1 cellular context compared by ENCODE assay signal in the genomic region with DNA sequence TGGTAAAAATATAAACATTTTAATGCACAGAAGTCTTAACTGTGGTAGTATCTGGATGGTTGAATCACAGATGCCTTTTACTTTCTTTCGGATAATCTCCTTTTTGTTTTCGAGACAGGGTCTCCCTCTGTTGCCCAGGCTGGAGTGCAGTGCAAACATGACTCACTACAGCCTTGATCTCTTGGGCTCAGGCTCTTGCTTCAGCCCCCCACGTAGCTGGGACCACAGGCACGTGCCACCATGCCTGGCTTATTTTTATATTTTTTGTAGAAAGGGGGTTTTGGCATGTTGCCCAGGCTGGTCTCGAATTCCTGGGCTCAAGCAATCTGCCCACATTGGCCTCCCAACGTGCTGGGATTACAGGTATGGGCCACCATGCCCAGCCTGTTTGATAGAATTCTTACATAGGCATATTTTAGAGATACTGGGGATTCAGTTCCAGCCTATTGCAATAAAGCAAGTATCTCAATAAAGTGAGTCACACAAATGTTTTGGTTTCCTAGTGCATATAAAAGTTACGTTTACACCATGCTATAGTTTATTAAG.
A peak's percentile ranks its signal among the peaks of the same experiment; 100 is the strongest.
TF ChIP-seq lines count a peak whose summit lies in the region.

No MANE protein-coding gene starts in this region.

TF ChIP-seq in HepG2, 621 proteins besides CTCF, POLR2A, EP300 and RAD21 (continued from another document and continues in another):
- TF ChIP-seq, protein P1, sequence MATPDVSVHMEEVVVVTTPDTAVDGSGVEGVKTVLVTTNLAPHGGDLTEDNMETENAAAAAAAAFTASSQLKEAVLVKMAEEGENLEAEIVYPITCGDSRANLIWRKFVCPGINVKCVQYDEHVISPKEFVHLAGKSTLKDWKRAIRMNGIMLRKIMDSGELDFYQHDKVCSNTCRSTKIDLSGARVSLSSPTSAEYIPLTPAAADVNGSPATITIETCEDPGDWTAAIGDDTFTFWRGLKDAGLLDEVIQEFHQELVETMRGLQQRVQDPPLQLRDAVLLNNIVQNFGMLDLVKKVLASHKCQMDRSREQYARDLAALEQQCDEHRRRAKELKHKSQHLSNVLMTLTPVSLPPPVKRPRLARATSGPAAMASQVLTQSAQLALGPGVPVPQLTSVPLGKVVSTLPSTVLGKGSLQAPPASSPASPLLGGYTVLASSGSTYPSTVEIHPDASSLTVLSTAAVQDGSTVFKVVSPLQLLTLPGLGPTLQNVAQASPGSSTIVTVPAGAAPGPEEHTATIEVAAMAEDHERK (CRISPR knock-in tag; IDR thresholded peaks at IDR 0.05; ENCODE audit: low read depth) = no peak
- TF ChIP-seq HOXA3 (CRISPR knock-in tag; IDR thresholded peaks at IDR 0.05) (0 out of 2 replicates have a peak, but pooled peaks have one; percentile 18), ARNTL (CRISPR knock-in tag; IDR thresholded peaks at IDR 0.05) (0 out of 2 replicates have a peak, but pooled peaks have one; percentile 46), FOXK2 (IDR thresholded peaks at IDR 0.05) (no peak), HOXA7 (CRISPR knock-in tag; IDR thresholded peaks at IDR 0.05) (no peak), SCMH1 (CRISPR knock-in tag; IDR thresholded peaks at IDR 0.05; ENCODE audit: borderline replicate concordance) (no peak), ZNF282 (IDR thresholded peaks at IDR 0.05; ENCODE audit: partially characterized antibody) (no peak), MED13 (CRISPR knock-in tag; IDR thresholded peaks at IDR 0.05) (no peak), ATF1 (CRISPR knock-in tag; IDR thresholded peaks at IDR 0.05) (no peak), MLX (CRISPR knock-in tag; IDR thresholded peaks at IDR 0.05) (0 out of 2 replicates have a peak, but pooled peaks have one; percentile 35), SNAI1 (CRISPR knock-in tag; IDR thresholded peaks at IDR 0.05; ENCODE audit: borderline replicate concordance) (no peak), RFX3 (CRISPR knock-in tag; IDR thresholded peaks at IDR 0.05) (no peak), PHF20 (CRISPR knock-in tag; IDR thresholded peaks at IDR 0.05) (no peak), TEAD3 (CRISPR knock-in tag; optimal IDR thresholded peaks at IDR 0.05; ENCODE audit: borderline replicate concordance) (peak; percentile 30), ONECUT2 (CRISPR knock-in tag; IDR thresholded peaks at IDR 0.05) (no peak), ZNF326 (CRISPR knock-in tag; IDR thresholded peaks at IDR 0.05; ENCODE audit: borderline replicate concordance) (no peak), ZSCAN9 (CRISPR knock-in tag; IDR thresholded peaks at IDR 0.05; ENCODE audit: borderline replicate concordance) (no peak), SSRP1 (CRISPR knock-in tag; IDR thresholded peaks at IDR 0.05) (no peak), SMAD3 (CRISPR knock-in tag; IDR thresholded peaks at IDR 0.05) (no peak)
- TF ChIP-seq, protein P2, sequence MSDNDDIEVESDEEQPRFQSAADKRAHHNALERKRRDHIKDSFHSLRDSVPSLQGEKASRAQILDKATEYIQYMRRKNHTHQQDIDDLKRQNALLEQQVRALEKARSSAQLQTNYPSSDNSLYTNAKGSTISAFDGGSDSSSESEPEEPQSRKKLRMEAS (IDR thresholded peaks at IDR 0.05) = peak; percentile 26; the same call in 1 of the 2 replicates
- TF ChIP-seq, protein P3, sequence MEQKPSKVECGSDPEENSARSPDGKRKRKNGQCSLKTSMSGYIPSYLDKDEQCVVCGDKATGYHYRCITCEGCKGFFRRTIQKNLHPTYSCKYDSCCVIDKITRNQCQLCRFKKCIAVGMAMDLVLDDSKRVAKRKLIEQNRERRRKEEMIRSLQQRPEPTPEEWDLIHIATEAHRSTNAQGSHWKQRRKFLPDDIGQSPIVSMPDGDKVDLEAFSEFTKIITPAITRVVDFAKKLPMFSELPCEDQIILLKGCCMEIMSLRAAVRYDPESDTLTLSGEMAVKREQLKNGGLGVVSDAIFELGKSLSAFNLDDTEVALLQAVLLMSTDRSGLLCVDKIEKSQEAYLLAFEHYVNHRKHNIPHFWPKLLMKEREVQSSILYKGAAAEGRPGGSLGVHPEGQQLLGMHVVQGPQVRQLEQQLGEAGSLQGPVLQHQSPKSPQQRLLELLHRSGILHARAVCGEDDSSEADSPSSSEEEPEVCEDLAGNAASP (CRISPR knock-in tag; IDR thresholded peaks at IDR 0.05; ENCODE audit: borderline replicate concordance) = no peak
- TF ChIP-seq, protein P4, sequence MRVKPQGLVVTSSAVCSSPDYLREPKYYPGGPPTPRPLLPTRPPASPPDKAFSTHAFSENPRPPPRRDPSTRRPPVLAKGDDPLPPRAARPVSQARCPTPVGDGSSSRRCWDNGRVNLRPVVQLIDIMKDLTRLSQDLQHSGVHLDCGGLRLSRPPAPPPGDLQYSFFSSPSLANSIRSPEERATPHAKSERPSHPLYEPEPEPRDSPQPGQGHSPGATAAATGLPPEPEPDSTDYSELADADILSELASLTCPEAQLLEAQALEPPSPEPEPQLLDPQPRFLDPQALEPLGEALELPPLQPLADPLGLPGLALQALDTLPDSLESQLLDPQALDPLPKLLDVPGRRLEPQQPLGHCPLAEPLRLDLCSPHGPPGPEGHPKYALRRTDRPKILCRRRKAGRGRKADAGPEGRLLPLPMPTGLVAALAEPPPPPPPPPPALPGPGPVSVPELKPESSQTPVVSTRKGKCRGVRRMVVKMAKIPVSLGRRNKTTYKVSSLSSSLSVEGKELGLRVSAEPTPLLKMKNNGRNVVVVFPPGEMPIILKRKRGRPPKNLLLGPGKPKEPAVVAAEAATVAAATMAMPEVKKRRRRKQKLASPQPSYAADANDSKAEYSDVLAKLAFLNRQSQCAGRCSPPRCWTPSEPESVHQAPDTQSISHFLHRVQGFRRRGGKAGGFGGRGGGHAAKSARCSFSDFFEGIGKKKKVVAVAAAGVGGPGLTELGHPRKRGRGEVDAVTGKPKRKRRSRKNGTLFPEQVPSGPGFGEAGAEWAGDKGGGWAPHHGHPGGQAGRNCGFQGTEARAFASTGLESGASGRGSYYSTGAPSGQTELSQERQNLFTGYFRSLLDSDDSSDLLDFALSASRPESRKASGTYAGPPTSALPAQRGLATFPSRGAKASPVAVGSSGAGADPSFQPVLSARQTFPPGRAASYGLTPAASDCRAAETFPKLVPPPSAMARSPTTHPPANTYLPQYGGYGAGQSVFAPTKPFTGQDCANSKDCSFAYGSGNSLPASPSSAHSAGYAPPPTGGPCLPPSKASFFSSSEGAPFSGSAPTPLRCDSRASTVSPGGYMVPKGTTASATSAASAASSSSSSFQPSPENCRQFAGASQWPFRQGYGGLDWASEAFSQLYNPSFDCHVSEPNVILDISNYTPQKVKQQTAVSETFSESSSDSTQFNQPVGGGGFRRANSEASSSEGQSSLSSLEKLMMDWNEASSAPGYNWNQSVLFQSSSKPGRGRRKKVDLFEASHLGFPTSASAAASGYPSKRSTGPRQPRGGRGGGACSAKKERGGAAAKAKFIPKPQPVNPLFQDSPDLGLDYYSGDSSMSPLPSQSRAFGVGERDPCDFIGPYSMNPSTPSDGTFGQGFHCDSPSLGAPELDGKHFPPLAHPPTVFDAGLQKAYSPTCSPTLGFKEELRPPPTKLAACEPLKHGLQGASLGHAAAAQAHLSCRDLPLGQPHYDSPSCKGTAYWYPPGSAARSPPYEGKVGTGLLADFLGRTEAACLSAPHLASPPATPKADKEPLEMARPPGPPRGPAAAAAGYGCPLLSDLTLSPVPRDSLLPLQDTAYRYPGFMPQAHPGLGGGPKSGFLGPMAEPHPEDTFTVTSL (CRISPR knock-in tag; IDR thresholded peaks at IDR 0.05; ENCODE audit: borderline replicate concordance) = peak; percentile 64; the same call in 1 of the 2 replicates
- TF ChIP-seq, protein P5, sequence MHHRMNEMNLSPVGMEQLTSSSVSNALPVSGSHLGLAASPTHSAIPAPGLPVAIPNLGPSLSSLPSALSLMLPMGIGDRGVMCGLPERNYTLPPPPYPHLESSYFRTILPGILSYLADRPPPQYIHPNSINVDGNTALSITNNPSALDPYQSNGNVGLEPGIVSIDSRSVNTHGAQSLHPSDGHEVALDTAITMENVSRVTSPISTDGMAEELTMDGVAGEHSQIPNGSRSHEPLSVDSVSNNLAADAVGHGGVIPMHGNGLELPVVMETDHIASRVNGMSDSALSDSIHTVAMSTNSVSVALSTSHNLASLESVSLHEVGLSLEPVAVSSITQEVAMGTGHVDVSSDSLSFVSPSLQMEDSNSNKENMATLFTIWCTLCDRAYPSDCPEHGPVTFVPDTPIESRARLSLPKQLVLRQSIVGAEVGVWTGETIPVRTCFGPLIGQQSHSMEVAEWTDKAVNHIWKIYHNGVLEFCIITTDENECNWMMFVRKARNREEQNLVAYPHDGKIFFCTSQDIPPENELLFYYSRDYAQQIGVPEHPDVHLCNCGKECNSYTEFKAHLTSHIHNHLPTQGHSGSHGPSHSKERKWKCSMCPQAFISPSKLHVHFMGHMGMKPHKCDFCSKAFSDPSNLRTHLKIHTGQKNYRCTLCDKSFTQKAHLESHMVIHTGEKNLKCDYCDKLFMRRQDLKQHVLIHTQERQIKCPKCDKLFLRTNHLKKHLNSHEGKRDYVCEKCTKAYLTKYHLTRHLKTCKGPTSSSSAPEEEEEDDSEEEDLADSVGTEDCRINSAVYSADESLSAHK (CRISPR knock-in tag; IDR thresholded peaks at IDR 0.05; ENCODE audit: borderline replicate concordance) = no peak
- TF ChIP-seq, protein P6, sequence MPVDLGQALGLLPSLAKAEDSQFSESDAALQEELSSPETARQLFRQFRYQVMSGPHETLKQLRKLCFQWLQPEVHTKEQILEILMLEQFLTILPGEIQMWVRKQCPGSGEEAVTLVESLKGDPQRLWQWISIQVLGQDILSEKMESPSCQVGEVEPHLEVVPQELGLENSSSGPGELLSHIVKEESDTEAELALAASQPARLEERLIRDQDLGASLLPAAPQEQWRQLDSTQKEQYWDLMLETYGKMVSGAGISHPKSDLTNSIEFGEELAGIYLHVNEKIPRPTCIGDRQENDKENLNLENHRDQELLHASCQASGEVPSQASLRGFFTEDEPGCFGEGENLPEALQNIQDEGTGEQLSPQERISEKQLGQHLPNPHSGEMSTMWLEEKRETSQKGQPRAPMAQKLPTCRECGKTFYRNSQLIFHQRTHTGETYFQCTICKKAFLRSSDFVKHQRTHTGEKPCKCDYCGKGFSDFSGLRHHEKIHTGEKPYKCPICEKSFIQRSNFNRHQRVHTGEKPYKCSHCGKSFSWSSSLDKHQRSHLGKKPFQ (CRISPR knock-in tag; IDR thresholded peaks at IDR 0.05; ENCODE audit: insufficient replicate concordance) = no peak
- TF ChIP-seq, protein P7, sequence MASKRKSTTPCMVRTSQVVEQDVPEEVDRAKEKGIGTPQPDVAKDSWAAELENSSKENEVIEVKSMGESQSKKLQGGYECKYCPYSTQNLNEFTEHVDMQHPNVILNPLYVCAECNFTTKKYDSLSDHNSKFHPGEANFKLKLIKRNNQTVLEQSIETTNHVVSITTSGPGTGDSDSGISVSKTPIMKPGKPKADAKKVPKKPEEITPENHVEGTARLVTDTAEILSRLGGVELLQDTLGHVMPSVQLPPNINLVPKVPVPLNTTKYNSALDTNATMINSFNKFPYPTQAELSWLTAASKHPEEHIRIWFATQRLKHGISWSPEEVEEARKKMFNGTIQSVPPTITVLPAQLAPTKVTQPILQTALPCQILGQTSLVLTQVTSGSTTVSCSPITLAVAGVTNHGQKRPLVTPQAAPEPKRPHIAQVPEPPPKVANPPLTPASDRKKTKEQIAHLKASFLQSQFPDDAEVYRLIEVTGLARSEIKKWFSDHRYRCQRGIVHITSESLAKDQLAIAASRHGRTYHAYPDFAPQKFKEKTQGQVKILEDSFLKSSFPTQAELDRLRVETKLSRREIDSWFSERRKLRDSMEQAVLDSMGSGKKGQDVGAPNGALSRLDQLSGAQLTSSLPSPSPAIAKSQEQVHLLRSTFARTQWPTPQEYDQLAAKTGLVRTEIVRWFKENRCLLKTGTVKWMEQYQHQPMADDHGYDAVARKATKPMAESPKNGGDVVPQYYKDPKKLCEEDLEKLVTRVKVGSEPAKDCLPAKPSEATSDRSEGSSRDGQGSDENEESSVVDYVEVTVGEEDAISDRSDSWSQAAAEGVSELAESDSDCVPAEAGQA (IDR thresholded peaks at IDR 0.05; ENCODE audit: low read depth) = no peak
- TF ChIP-seq, protein P7 (CRISPR knock-in tag; IDR thresholded peaks at IDR 0.05; ENCODE audit: borderline replicate concordance) = no peak
